28 cellular contexts compared by ENCODE assay signal in the genomic region with DNA sequence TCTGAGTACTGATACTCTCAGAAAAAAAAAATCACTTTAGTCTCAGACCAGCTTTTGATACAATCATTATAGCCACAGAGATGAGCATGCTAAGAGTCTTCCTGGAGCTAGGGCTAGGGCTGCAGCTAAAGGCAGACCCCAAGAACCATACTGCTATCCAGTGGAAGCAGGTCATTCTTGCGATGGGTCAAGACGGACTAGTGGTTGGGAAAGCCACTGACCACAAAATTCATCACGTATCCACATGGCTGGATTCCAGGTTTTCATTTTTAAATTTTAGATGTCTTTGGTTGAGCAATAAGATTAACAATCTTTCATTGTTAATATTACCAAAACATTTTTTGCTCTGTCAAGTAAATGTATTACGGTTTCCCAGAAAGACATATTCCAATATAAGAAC.
"Had no signal": no experiment of that assay in that cellular context is flagged by ENCODE, and none has a peak within 500 bp of the region (broad histone marks: within the 10 kb centered on the region; RNA-seq: fewer than 3 reads in every experiment).

No MANE protein-coding gene starts in this region.

- ATAC-seq: activated T-cell treated with anti-CD3 and anti-CD28 coated beads, Interleukin-2, amount 50 U/mL, for 72 hours; activated T-helper 17 cell treated with anti-CD3 and anti-CD28 coated beads, Interleukin-2, amount 50 U/mL, for 72 hours; body of pancreas; PC-3 had no signal

- DNase-seq: activated CD4-positive, alpha-beta memory T cell treated with anti-CD3 and anti-CD28 coated beads, Interleukin-2, amount 10 ng/mL, durations not matched to agents 7 days and 5 days; activated CD4-positive, alpha-beta T cell treated with anti-CD3 and anti-CD28 coated beads for 1 hour; activated CD4-positive, alpha-beta T cell treated with anti-CD3 and anti-CD28 coated beads for 48 hours; activated CD4-positive, CD25-positive, alpha-beta regulatory T cell; activated effector memory CD4-positive, alpha-beta T cell treated with anti-CD3 and anti-CD28 coated beads, Interleukin-2, amount 50 U/mL, for 16 hours; activated naive CD4-positive, alpha-beta T cell; activated naive CD4-positive, alpha-beta T cell treated with anti-CD3 and anti-CD28 coated beads, Interleukin-2, amount 50 U/mL, for 16 hours; activated naive CD8-positive, alpha-beta T cell treated with anti-CD3 and anti-CD28 coated beads for 36 hours; activated T-cell treated with anti-CD3 and anti-CD28 coated beads, Interleukin-2, amount 50 U/mL, for 1 hour; activated T-cell treated with anti-CD3 and anti-CD28 coated beads, Interleukin-2, amount 50 U/mL, for 72 hours; amniotic stem cell; aorta; body of pancreas; caudate nucleus; cerebellar nuclear complex; MG63; NCI-H1048; NCI-H1436 treated with DMSO at 0.1 percent for 48 hours; NCI-H1694 treated with DMSO at 0.1 percent for 48 hours; NCI-H2029; NCI-H345; NCI-H524 treated with DMSO at 0.1 percent for 48 hours; PC-3; Peyer's patch; Right ventricle myocardium superior; T1000; WERI-Rb-1 had no signal

- H3K4me3 ChIP-seq: body of pancreas, MG63, Peyer's patch had no signal
